22 cellular contexts compared by ENCODE assay signal in genomic region chr12:94495458-94496137, GRCh38.
"Had no signal": no experiment of that assay in that cellular context is flagged by ENCODE, and none has a peak within 500 bp of the region (broad histone marks: within the 10 kb centered on the region; RNA-seq: fewer than 3 reads in every experiment).

No MANE protein-coding gene starts in this region.

- H3K4me1 ChIP-seq: neural progenitor cell, parathyroid adenoma, psoas muscle, spleen, suprapubic skin, tibial nerve, uterus had no signal

- ATAC-seq: left lobe of liver; natural killer cell; psoas muscle; stimulated activated effector memory CD8-positive, alpha-beta T cell treated with anti-CD3 and anti-CD28 coated beads, Interleukin-12 subunit alpha, Interleukin-12 subunit beta, amount 100 ng/mL, for 72 hours had no signal

- H3K27ac ChIP-seq: neural progenitor cell, neutrophil, parathyroid adenoma, psoas muscle, sigmoid colon, spleen, suprapubic skin, tibial nerve, uterus had no signal

- H3K4me3 ChIP-seq: lung, neural progenitor cell, psoas muscle, sigmoid colon, spleen, suprapubic skin, tibial nerve, uterus had no signal

- H3K9me3 ChIP-seq: neutrophil, psoas muscle, suprapubic skin, tibial nerve, uterus had no signal

- DNase-seq: hippocampal formation; kidney glomerular epithelial cell; left cardiac atrium; naive B cell; natural killer cell; nephron progenitor cell; occipital lobe; psoas muscle; sigmoid colon; small intestine; spleen; stimulated activated CD4-positive, alpha-beta T cell treated with anti-CD3 and anti-CD28 coated beads, Interleukin-4, amount 100 ng/mL, for 24 hours; stimulated activated naive CD4-positive, alpha-beta T cell; uterus had no signal

- H3K36me3 ChIP-seq: neural progenitor cell, neutrophil, sigmoid colon, spleen, suprapubic skin, tibial nerve, uterus had no signal

- H3K27me3 ChIP-seq: neural progenitor cell, neutrophil, sigmoid colon, spleen, suprapubic skin, tibial nerve, uterus had no signal
